ENCODE assay signal across 8 cellular contexts in genomic region chrX:39854772-39855747, GRCh38.
DNase-seq lines count a peak whose midpoint lies in the region; FAIRE-seq and TF ChIP-seq lines count a peak whose summit lies in the region.

No MANE protein-coding gene starts in this region.

- no peak overlapping the region for H3T11ph ChIP-seq in H9 (ENCODE audit: low read length)

- H3K27ac ChIP-seq in H9 (ENCODE audit: insufficient read length, low read depth, low read length) (no peak overlapping the region), skin epidermis (peak overlapping the region in 15 of 21 experiments; percentile 3 to 90 (median 56)), testis (no peak overlapping the region)

- H3K27me3 ChIP-seq in H9 (ENCODE audit: insufficient read depth, low read length) (no peaks in the 10 kb centered on the region), testis (no peaks in the 10 kb centered on the region), HAP-1 (ENCODE audit: low read depth) (no peaks in the 10 kb centered on the region)

- H2BK12ac ChIP-seq in H9 (ENCODE audit: insufficient read length, low read depth, low read length), result peak overlapping the region; percentile 27

- no peak overlapping the region for H2AFZ ChIP-seq in H9 (ENCODE audit: low read length)

- H3K4me3 ChIP-seq in skin epidermis, result no peak overlapping the region
- no peak overlapping the region for H3K4me3 ChIP-seq in testis
- no peak overlapping the region for H3K4me3 ChIP-seq in HAP-1

- WGBS in H9 (ENCODE audit: extremely low coverage, insufficient read length, low lambda C conversion rate), result no CpG with 5 or more reads among the region's 17 CpGs
- 89 to 92% methylated on average over 8 to 16 of the region's 17 CpGs for WGBS in testis, 2 donors

- H3K79me1 ChIP-seq in H9 (ENCODE audit: insufficient read depth, low read depth, low read length, poor library complexity, severe bottlenecking), result no peaks in the 10 kb centered on the region

- peaks cover 60 to 65% of the 10 kb centered on the region in 2 experiments for H3K4me1 Mint-ChIP-seq in H9
- H3K4me1 Mint-ChIP-seq in activated T-cell treated with anti-CD3 and anti-CD28 coated beads, Interleukin-2, amount 50 U/mL, for 24 hours (ENCODE audit: low read depth), result peaks cover 92% of the 10 kb centered on the region

- H4K5ac ChIP-seq in H9 (ENCODE audit: insufficient read length, low read depth, low read length), result no peak overlapping the region

- no peaks in the 10 kb centered on the region for H3K79me2 ChIP-seq in H9 (ENCODE audit: insufficient read depth, low read length)

- no peak overlapping the region for H2AK5ac ChIP-seq in H9 (ENCODE audit: insufficient read length, low read length)

- H2BK120ac ChIP-seq in H9 (ENCODE audit: low read depth, low read length, poor library complexity, severe bottlenecking), result no peak overlapping the region

- H3K4me3 Mint-ChIP-seq in H9, result peak overlapping the region; percentile 23 to 25; a peak in 2 of 5 replicates
- H3K4me3 Mint-ChIP-seq in activated T-cell treated with anti-CD3 and anti-CD28 coated beads, Interleukin-2, amount 50 U/mL, for 24 hours, result peak overlapping the region; percentile 84

- TF ChIP-seq POLR2A in GM12892 (IDR thresholded peaks at IDR 0.05; ENCODE audit: low read depth, low read length), result peak; percentile 77; the same call in 1 of the 2 replicates
- TF ChIP-seq POLR2A in testis (IDR thresholded peaks at IDR 0.05), result no peak

- in situ Hi-C loops in HAP-1 (cut with MboI; ENCODE audit: low sequenced_read_pairs), result no loop called here

- H3K56ac ChIP-seq in H9 (ENCODE audit: insufficient read length, low read depth, low read length), result no peak overlapping the region

- peaks cover 66% of the 10 kb centered on the region in 2 experiments for H3K9me3 Mint-ChIP-seq in H9
- H3K9me3 Mint-ChIP-seq in activated T-cell treated with anti-CD3 and anti-CD28 coated beads, Interleukin-2, amount 50 U/mL, for 24 hours, result no peaks in the 10 kb centered on the region

- no peaks in the 10 kb centered on the region for H3K23me2 ChIP-seq in H9 (ENCODE audit: insufficient read length, low read depth, low read length, poor library complexity, severe bottlenecking)

- H3K23ac ChIP-seq in H9 (ENCODE audit: insufficient read length, low read depth, low read length), result no peak overlapping the region

- H3K36me3 ChIP-seq in testis (ENCODE audit: low read depth, missing control alignments) (no peaks in the 10 kb centered on the region), HAP-1 (replicated peaks) (no peaks in the 10 kb centered on the region)

- H3K36me3 Mint-ChIP-seq in H9 (ENCODE audit: insufficient read depth in 1 of 3, low read depth in 3 of 3), result peaks cover 0 to 5% (median 1%) of the 10 kb centered on the region in 3 experiments; a peak in 6 of 7 replicates
- peaks cover 7% of the 10 kb centered on the region for H3K36me3 Mint-ChIP-seq in activated T-cell treated with anti-CD3 and anti-CD28 coated beads, Interleukin-2, amount 50 U/mL, for 24 hours (ENCODE audit: low read depth)

- no peak overlapping the region; a peak in 1 of 7 replicates for H3K27ac Mint-ChIP-seq in H9
- H3K27ac Mint-ChIP-seq in activated T-cell treated with anti-CD3 and anti-CD28 coated beads, Interleukin-2, amount 50 U/mL, for 24 hours, result peak overlapping the region; percentile 99

- H3K27me3 Mint-ChIP-seq in H9 (ENCODE audit: low read depth), result no peaks in the 10 kb centered on the region; the same call in 1 of the 2 replicates
- H3K27me3 Mint-ChIP-seq in activated T-cell treated with anti-CD3 and anti-CD28 coated beads, Interleukin-2, amount 50 U/mL, for 24 hours, result peaks cover 10% of the 10 kb centered on the region

- H2BK5ac ChIP-seq in H9 (ENCODE audit: insufficient read length, low read length), result no peak overlapping the region

- no peak overlapping the region for H3K9ac ChIP-seq in H9 (ENCODE audit: extremely low read depth, insufficient read length, low read length)

- H3K18ac ChIP-seq in H9 (ENCODE audit: insufficient read length, low read depth, low read length), result no peak overlapping the region

- H3K4ac ChIP-seq in H9 (ENCODE audit: low read depth, low read length), result no peak overlapping the region

- H3K4me1 ChIP-seq in H9 (ENCODE audit: insufficient read depth, low read length), result peaks cover 24% of the 10 kb centered on the region; the same call in 1 of the 2 replicates
- no peaks in the 10 kb centered on the region for H3K4me1 ChIP-seq in testis
- no peaks in the 10 kb centered on the region; the same call in 1 of the 2 replicates for H3K4me1 ChIP-seq in HAP-1

- TF ChIP-seq CTCF in H9 (conservative IDR thresholded peaks at IDR 0.05) (no peak), testis (IDR thresholded peaks at IDR 0.05) (no peak)

- H3K14ac ChIP-seq in H9 (ENCODE audit: insufficient read depth, low read length), result no peak overlapping the region

- H2BK15ac ChIP-seq in H9 (ENCODE audit: low read depth, low read length), result no peak overlapping the region

- H3K9me3 ChIP-seq in H9 (ENCODE audit: control insufficient read depth, low read depth, low read length) (no peaks in the 10 kb centered on the region), testis (no peaks in the 10 kb centered on the region), HAP-1 (no peaks in the 10 kb centered on the region)

- H4K91ac ChIP-seq in H9 (ENCODE audit: insufficient read length, low read depth, low read length), result no peak overlapping the region

- H3K4me2 ChIP-seq in H9 (ENCODE audit: insufficient read depth, insufficient read length, low read length), result peak overlapping the region; percentile 43

- intact Hi-C loops in testis (cut with DNase I; ENCODE audit: low total_unique reads), result no loop called here

- no peak overlapping the region for H2BK20ac ChIP-seq in H9 (ENCODE audit: low read depth, low read length, poor library complexity, severe bottlenecking)

- H4K20me1 ChIP-seq in H9 (ENCODE audit: control insufficient read depth, insufficient read depth, insufficient read length), result no peaks in the 10 kb centered on the region

- FAIRE-seq in GM12892 (lab: Jason Lieb, UNC), result peak; percentile 99

- no peak overlapping the region for H4K8ac ChIP-seq in H9 (replicated peaks; ENCODE audit: insufficient read length, low read depth, low read length)

- DNase-seq in GM12892 (ENCODE audit: insufficient read length), result peak; percentile 40
- no peak for DNase-seq in H9
- DNase-seq in NCI-H69 (lab: John Stamatoyannopoulos, UW), result peak; percentile 48
- peak; percentile 82 for DNase-seq in activated T-cell treated with anti-CD3 and anti-CD28 coated beads, Interleukin-2, amount 50 U/mL, for 24 hours
- DNase-seq in testis, result no peak
- DNase-seq in HAP-1 (ENCODE audit: low spot score in 2 of 2), result no peak
- no peak for DNase-seq in occipital lobe (lab: John Stamatoyannopoulos, UW)

Comparison
In these comparisons a context has a peak if more than half of its experiments do, and no peak if none do; other contexts are left out.
1. DNase-seq: peak in GM12892 (single experiment), NCI-H69 (single experiment) and activated T-cell treated with anti-CD3 and anti-CD28 coated beads, Interleukin-2, amount 50 U/mL, for 24 hours (single experiment); none in H9 (single experiment), testis (single experiment), HAP-1 (0 of 2) and occipital lobe (single experiment).
2. H3K27ac ChIP-seq: peak in skin epidermis (15 of 21); none in H9 (single experiment) and testis (0 of 2).